ENCODE assay signal across 28 cellular contexts in genomic region chr9:88307136-88307535, GRCh38.
DNase-seq lines count a peak whose midpoint lies in the region; ATAC-seq and TF ChIP-seq lines count a peak whose summit lies in the region.
"Had no signal": no experiment of that assay in that cellular context is flagged by ENCODE, and none has a peak within 500 bp of the region (broad histone marks: within the 10 kb centered on the region; RNA-seq: fewer than 3 reads in every experiment).

No MANE protein-coding gene starts in this region.

- H3K4me3 Mint-ChIP-seq in T-helper 2 cell treated with Interferon-gamma antibody and Interleukin-4, amounts not matched to agents 5 μg/mL and 100 μg/mL, for 36 hours = no peak overlapping the region
- H3K4me3 Mint-ChIP-seq in T-helper 17 cell = no peak overlapping the region
- H3K4me3 Mint-ChIP-seq: CD4-positive, alpha-beta memory T cell had no signal

- no peaks in the 10 kb centered on the region for H3K36me3 ChIP-seq in heart left ventricle
- H3K36me3 ChIP-seq: BLaER1 treated with 17β-estradiol and CSF1 and Interleukin-3, amounts not matched to agents 10 nM and 100 nM; Peyer's patch; SJSA1 had no signal

- H3K27ac ChIP-seq in heart left ventricle = peak overlapping the region in 1 of 12 donors; percentile 18
- H3K27ac ChIP-seq: 22Rv1; BLaER1 treated with 17β-estradiol and CSF1 and Interleukin-3, amounts not matched to agents 10 nM and 100 nM; KMS-11; Peyer's patch had no signal

- H3K27me3 Mint-ChIP-seq in T-helper 2 cell treated with Interferon-gamma antibody and Interleukin-4, amounts not matched to agents 5 μg/mL and 100 μg/mL, for 36 hours (ENCODE audit: low read depth) = peaks cover 4% of the 10 kb centered on the region
- H3K27me3 Mint-ChIP-seq in T-helper 17 cell = peaks cover 44% of the 10 kb centered on the region

- H3K4me1 ChIP-seq in heart left ventricle = peaks cover 0 to 14% (median 0%) of the 10 kb centered on the region in 12 donors
- H3K4me1 ChIP-seq: Caco-2, Peyer's patch had no signal

- H3K9me3 Mint-ChIP-seq in T-helper 2 cell treated with Interferon-gamma antibody and Interleukin-4, amounts not matched to agents 5 μg/mL and 100 μg/mL, for 36 hours = no peaks in the 10 kb centered on the region

- DNase-seq in T-helper 2 cell treated with Interferon-gamma antibody and Interleukin-4, amounts not matched to agents 5 μg/mL and 100 μg/mL, for 36 hours (ENCODE audit: low spot score) = no peak
- DNase-seq in T-helper 2 cell (no peak), T-helper 17 cell (no peak), heart left ventricle (peak in 3 of 5 donors; percentile 11 to 46 (median 37)), posterior vena cava (ENCODE audit: low spot score) (peak; percentile 15), ureter (ENCODE audit: low spot score) (no peak)
- DNase-seq: ACHN; Caco-2; CD4-positive, alpha-beta memory T cell; DMS 273 treated with DMSO at 0.1 percent for 48 hours; DMS79 treated with DMSO at 0.1 percent for 48 hours; GOT3; IMR-90; NCI-H1105; NCI-H146; NCI-H2029 treated with DMSO at 0.1 percent for 48 hours; NCI-H226; NCI-H510A treated with DMSO at 0.1 percent for 48 hours; NCI-H748 treated with DMSO at 0.1 percent for 48 hours; Peyer's patch had no signal

- no peaks in the 10 kb centered on the region for H3K9me3 ChIP-seq in T-helper 17 cell (ENCODE audit: control insufficient read depth, low read length, poor library complexity, severe bottlenecking)
- H3K9me3 ChIP-seq in heart left ventricle = no peaks in the 10 kb centered on the region
- H3K9me3 ChIP-seq: Caco-2, Peyer's patch, SJSA1 had no signal

- no peak for ATAC-seq in T-helper 17 cell
- ATAC-seq in heart left ventricle = peak; percentile 62 to 92 (median 87)
- no peak for ATAC-seq in GM18502 (IDR thresholded peaks at IDR 0.05; ENCODE audit: poor library complexity, unreplicated experiment)
- no peak for ATAC-seq in GM18868 (IDR thresholded peaks at IDR 0.05; ENCODE audit: unreplicated experiment)
- ATAC-seq: GM12878, HCT116 had no signal

- intact Hi-C loops in heart left ventricle (cut with DNase I) (no loop called here), posterior vena cava (cut with DNase I) (no loop called here)

- H3K27ac Mint-ChIP-seq in T-helper 2 cell treated with Interferon-gamma antibody and Interleukin-4, amounts not matched to agents 5 μg/mL and 100 μg/mL, for 36 hours = peak overlapping the region; percentile 4
- peak overlapping the region; percentile 39 for H3K27ac Mint-ChIP-seq in T-helper 17 cell
- H3K27ac Mint-ChIP-seq: CD4-positive, alpha-beta memory T cell had no signal

- no peak for TF ChIP-seq CTCF in heart left ventricle (IDR thresholded peaks at IDR 0.05)

- no peaks in the 10 kb centered on the region for H3K27me3 ChIP-seq in heart left ventricle
- H3K27me3 ChIP-seq: BLaER1 treated with 17β-estradiol and CSF1 and Interleukin-3, amounts not matched to agents 10 nM and 100 nM; Peyer's patch; SJSA1 had no signal

- TF ChIP-seq POLR2A in heart left ventricle (IDR thresholded peaks at IDR 0.05) = no peak

- peaks cover 65% of the 10 kb centered on the region for H3K4me1 Mint-ChIP-seq in T-helper 2 cell treated with Interferon-gamma antibody and Interleukin-4, amounts not matched to agents 5 μg/mL and 100 μg/mL, for 36 hours (ENCODE audit: low read depth)
- peaks cover 24% of the 10 kb centered on the region for H3K4me1 Mint-ChIP-seq in T-helper 17 cell

- no peak overlapping the region for H3K4me3 ChIP-seq in heart left ventricle
- H3K4me3 ChIP-seq: BLaER1 treated with 17β-estradiol and CSF1 and Interleukin-3, amounts not matched to agents 10 nM and 100 nM; GM12878; Peyer's patch; SJSA1 had no signal

- 43 to 68% (median 52%) methylated on average over 7 of the region's 7 CpGs for WGBS in heart left ventricle, 4 donors

- H3K36me3 Mint-ChIP-seq in T-helper 2 cell treated with Interferon-gamma antibody and Interleukin-4, amounts not matched to agents 5 μg/mL and 100 μg/mL, for 36 hours (ENCODE audit: low read depth) = peaks cover 5% of the 10 kb centered on the region
- no peaks in the 10 kb centered on the region for H3K36me3 Mint-ChIP-seq in T-helper 17 cell (ENCODE audit: low read depth)
- H3K36me3 Mint-ChIP-seq: CD4-positive, alpha-beta memory T cell had no signal

Comparison
In these comparisons a context has a peak if more than half of its experiments do, and no peak if none do; other contexts are left out.
1. DNase-seq: peak in heart left ventricle (3 of 5) and posterior vena cava (single experiment); none in T-helper 2 cell treated with Interferon-gamma antibody and Interleukin-4, amounts not matched to agents 5 μg/mL and 100 μg/mL, for 36 hours (single experiment), T-helper 2 cell (0 of 5), T-helper 17 cell (0 of 3) and ureter (single experiment).
2. ATAC-seq: peak in heart left ventricle (4 of 4); none in T-helper 17 cell (single experiment), GM18502 (single experiment) and GM18868 (single experiment).